ENCODE assay signal across 8 cellular contexts in genomic region chr1:13749543-13750307, GRCh38. TPM values are rescaled to one million over a fixed set of nuclear protein-coding genes. Genes with fewer than 3 reads are reported as not detected.
DNase-seq lines count a peak whose midpoint lies in the region; ATAC-seq and TF ChIP-seq lines count a peak whose summit lies in the region.

No MANE protein-coding gene starts in this region.

- TF ChIP-seq CTCF in mammary epithelial cell (conservative IDR thresholded peaks at IDR 0.05 in 1 of 2, IDR thresholded peaks at IDR 0.05 in 1 of 2; ENCODE audit: extremely low read depth in 1 of 2, insufficient read depth in 1 of 2, low read depth in 1 of 2, low read length in 2 of 2) = no peak

- intact Hi-C loops in mammary epithelial cell (cut with micrococcal nuclease) = loop anchor here (1.0 to 5.0 kb wide), 3 partner anchors 8 to 85 kb away; no protein-coding TSS in a partner anchor

- BruUV-seq in mammary epithelial cell (replicated peaks; lab: Mats Ljungman, UMichigan) = no TSS peak

- peak overlapping the region; percentile 83 for H3K27ac ChIP-seq in mammary epithelial cell (ENCODE audit: insufficient read depth, low read depth, low read length)

- no peaks in the 10 kb centered on the region for H3K27me3 ChIP-seq in mammary epithelial cell (ENCODE audit: insufficient read depth, low read length)

- H4K20me1 ChIP-seq in mammary epithelial cell (ENCODE audit: insufficient read depth, low read length) = no peaks in the 10 kb centered on the region

- H3K4me1 ChIP-seq in mammary epithelial cell (ENCODE audit: insufficient read depth, low read length) = peaks cover 6% of the 10 kb centered on the region

- CTCF ChIA-PET in mammary epithelial cell (lab: Charles Lee; ENCODE audit: low non-redundant PET) = interaction anchor here (0.6 kb wide), 1 partner anchor 24 kb away, joined by 5 read pairs; no protein-coding TSS in a partner anchor

- ATAC-seq in GM19324 (IDR thresholded peaks at IDR 0.05; ENCODE audit: low FRiP score, unreplicated experiment) (peak; percentile 23), HG03439 (IDR thresholded peaks at IDR 0.05; ENCODE audit: unreplicated experiment) (peak; percentile 15)

- WGBS in mammary epithelial cell (ENCODE audit: low coverage, missing lambda C conversion rate) = 1% methylated on average over 25 of the region's 81 CpGs

- in situ Hi-C loops in mammary epithelial cell (cut with MboI; ENCODE audit: low sequenced_read_pairs in 2 of 2) = no loop called here

- H2AFZ ChIP-seq in mammary epithelial cell (ENCODE audit: low read depth, low read length) = peak overlapping the region; percentile 89

- no peaks in the 10 kb centered on the region for H3K9me3 ChIP-seq in mammary epithelial cell (replicated peaks; ENCODE audit: insufficient read depth, low read length)

- DNase-seq in AG20443 (ENCODE audit: low spot score) = peak; percentile 78
- peak; percentile 42 for DNase-seq in SW480 (ENCODE audit: low spot score)
- peak; percentile 61 for DNase-seq in mammary epithelial cell
- peak; percentile 76 for DNase-seq in left kidney (ENCODE audit: low read depth, low spot score)
- DNase-seq in stimulated activated CD4-positive, alpha-beta T cell treated with anti-CD3 and anti-CD28 coated beads, Interleukin-4, amount 100 ng/mL, for 24 hours = peak; percentile 52
- DNase-seq in effector CD8-positive, alpha-beta T cell (lab: John Stamatoyannopoulos, UW) = no peak

- H3K9ac ChIP-seq in mammary epithelial cell (ENCODE audit: insufficient read depth, low read length) = peak overlapping the region; percentile 82

- H3K79me2 ChIP-seq in mammary epithelial cell (ENCODE audit: insufficient read depth, low read length) = peaks cover 53% of the 10 kb centered on the region

- dilution Hi-C loops in mammary epithelial cell (cut with HindIII; ENCODE audit: low sequenced_read_pairs) = no loop called here

- H3K36me3 ChIP-seq in mammary epithelial cell (ENCODE audit: insufficient read depth, low read length) = no peaks in the 10 kb centered on the region

- peak overlapping the region; percentile 96 for H3K4me2 ChIP-seq in mammary epithelial cell (ENCODE audit: insufficient read depth, low read depth, low read length)

- peak overlapping the region; percentile 77 to 99 (median 96) for H3K4me3 ChIP-seq in mammary epithelial cell (replicated peaks in 1 of 3; ENCODE audit: insufficient read depth in 1 of 3, low read depth in 2 of 3, low read length in 3 of 3)

RNA-seq across cellular contexts. Expression of gene PRDM2, which starts 49.7 kb away (rescaled TPM):
- 10 to 100 TPM; 11.0 to 29.7 TPM for total RNA-seq in mammary epithelial cell
- polyA plus RNA-seq in mammary epithelial cell = 6.8 TPM
- polyA minus RNA-seq in mammary epithelial cell = 27.1 TPM
